8 cellular contexts compared by ENCODE assay signal in the genomic region with DNA sequence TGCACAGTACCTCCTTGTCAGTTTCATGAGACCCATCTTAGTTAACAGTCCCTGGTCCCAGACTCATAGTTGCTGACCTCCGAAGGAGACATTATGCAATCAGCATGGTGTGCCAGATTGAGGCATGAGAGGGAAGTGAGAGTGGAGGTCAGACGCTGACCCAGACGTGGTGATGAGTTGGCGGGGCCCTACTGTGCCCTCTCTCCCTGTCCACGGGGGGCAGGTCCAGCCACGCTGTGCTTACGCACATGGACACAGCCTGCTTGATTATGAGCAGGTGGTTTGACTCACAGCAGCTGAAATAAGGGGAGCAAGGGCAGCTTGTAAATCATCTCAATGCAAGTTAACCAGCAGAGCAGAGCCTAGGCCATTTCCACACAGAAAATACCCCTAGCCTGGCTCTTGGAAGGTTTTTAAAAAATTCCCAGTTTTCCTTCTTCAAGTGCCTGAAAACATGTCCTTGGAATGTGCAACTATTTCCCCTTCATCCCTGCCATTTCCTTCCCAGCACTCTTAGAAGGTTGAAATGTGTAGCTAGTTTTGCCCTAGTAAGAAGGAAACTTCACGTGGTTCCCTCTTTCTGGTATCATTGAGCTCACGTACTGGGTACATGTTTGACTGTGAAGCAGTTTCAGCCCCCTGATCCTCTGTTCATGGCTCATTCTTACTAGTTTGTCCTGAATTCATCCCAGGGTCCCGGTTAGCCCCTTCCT.
DNase-seq lines count a peak whose midpoint lies in the region; ATAC-seq and TF ChIP-seq lines count a peak whose summit lies in the region.

No MANE protein-coding gene starts in this region.

- no peaks in the 10 kb centered on the region for H3K9me3 ChIP-seq in neural progenitor cell (ENCODE audit: low read depth)

- H3K36me3 ChIP-seq in neural progenitor cell, result peaks cover 8% of the 10 kb centered on the region

- H3K27me3 ChIP-seq in neural progenitor cell, result no peaks in the 10 kb centered on the region

- no peak overlapping the region for H3K9ac ChIP-seq in neural progenitor cell

- peak overlapping the region; percentile 17 for H3K27ac Mint-ChIP-seq in activated T-cell treated with anti-CD3 and anti-CD28 coated beads, Interleukin-2, amount 50 U/mL, for 72 hours
- H3K27ac Mint-ChIP-seq in central memory CD8-positive, alpha-beta T cell (ENCODE audit: low read depth), result no peak overlapping the region
- no peak overlapping the region for H3K27ac Mint-ChIP-seq in neural progenitor cell

- no peaks in the 10 kb centered on the region for H3K79me2 ChIP-seq in neural progenitor cell (ENCODE audit: low read depth)

- ATAC-seq in activated T-cell treated with anti-CD3 and anti-CD28 coated beads, Interleukin-2, amount 50 U/mL, for 72 hours (replicated peaks in 1 of 2), result peak; percentile 81 to 82
- peak; percentile 66 for ATAC-seq in HG03354 (IDR thresholded peaks at IDR 0.05; ENCODE audit: poor library complexity, severe bottlenecking, unreplicated experiment)
- ATAC-seq in central memory CD8-positive, alpha-beta T cell (replicated peaks; ENCODE audit: extremely low read depth, poor library complexity, severe bottlenecking), result peak; percentile 24

- H3K4me3 Mint-ChIP-seq in activated T-cell treated with anti-CD3 and anti-CD28 coated beads, Interleukin-2, amount 50 U/mL, for 72 hours, result peak overlapping the region in 1 of 2 donors; percentile 16
- H3K4me3 Mint-ChIP-seq in central memory CD8-positive, alpha-beta T cell, result no peak overlapping the region
- no peak overlapping the region for H3K4me3 Mint-ChIP-seq in neural progenitor cell

- H2AFZ ChIP-seq in neural progenitor cell (replicated peaks), result no peak overlapping the region

- H3K4me3 ChIP-seq in neural progenitor cell, result no peak overlapping the region

- H3K27ac ChIP-seq in neural progenitor cell, result no peak overlapping the region

- H3K4me1 Mint-ChIP-seq in activated T-cell treated with anti-CD3 and anti-CD28 coated beads, Interleukin-2, amount 50 U/mL, for 72 hours (ENCODE audit: low read depth), result peaks cover 29% of the 10 kb centered on the region
- H3K4me1 Mint-ChIP-seq in central memory CD8-positive, alpha-beta T cell, result peaks cover 11% of the 10 kb centered on the region
- H3K4me1 Mint-ChIP-seq in neural progenitor cell, result peaks cover 68% of the 10 kb centered on the region

- H3K36me3 Mint-ChIP-seq in activated T-cell treated with anti-CD3 and anti-CD28 coated beads, Interleukin-2, amount 50 U/mL, for 72 hours (ENCODE audit: insufficient read depth in 2 of 2), result peaks cover 13 to 40% of the 10 kb centered on the region in 2 donors
- H3K36me3 Mint-ChIP-seq in central memory CD8-positive, alpha-beta T cell (ENCODE audit: insufficient read depth), result peaks cover 74% of the 10 kb centered on the region
- peaks cover 17% of the 10 kb centered on the region for H3K36me3 Mint-ChIP-seq in neural progenitor cell

- peaks cover 4% of the 10 kb centered on the region for H4K20me1 ChIP-seq in neural progenitor cell (ENCODE audit: low read depth)

- H3K9me3 Mint-ChIP-seq in activated T-cell treated with anti-CD3 and anti-CD28 coated beads, Interleukin-2, amount 50 U/mL, for 72 hours, result peaks cover 2 to 5% of the 10 kb centered on the region in 2 donors
- H3K9me3 Mint-ChIP-seq in central memory CD8-positive, alpha-beta T cell, result peaks cover 6% of the 10 kb centered on the region
- peaks cover 12% of the 10 kb centered on the region for H3K9me3 Mint-ChIP-seq in neural progenitor cell

- peak overlapping the region; percentile 21 for H3K4me2 ChIP-seq in neural progenitor cell

- no peak for DNase-seq in activated T-cell treated with anti-CD3 and anti-CD28 coated beads, Interleukin-2, amount 50 U/mL, for 72 hours
- no peak for DNase-seq in activated T-cell treated with anti-CD3 and anti-CD28 coated beads for 4 hours
- DNase-seq in central memory CD8-positive, alpha-beta T cell (ENCODE audit: low spot score in 2 of 2), result no peak
- no peak for DNase-seq in neural progenitor cell (ENCODE audit: low spot score)
- no peak for DNase-seq in NCI-H2196 treated with DMSO at 0.1 percent for 48 hours (lab: John Stamatoyannopoulos, UW; ENCODE audit: unreplicated experiment)
- no peak for DNase-seq in amniotic stem cell (lab: John Stamatoyannopoulos, UW)
- DNase-seq in DMS53 (lab: John Stamatoyannopoulos, UW), result no peak

- no peaks in the 10 kb centered on the region for H3F3A ChIP-seq in neural progenitor cell (ENCODE audit: low read depth)

- H3K4me1 ChIP-seq in neural progenitor cell, result peaks cover 24% of the 10 kb centered on the region

- no peaks in the 10 kb centered on the region for H3K27me3 Mint-ChIP-seq in activated T-cell treated with anti-CD3 and anti-CD28 coated beads, Interleukin-2, amount 50 U/mL, for 72 hours (ENCODE audit: low read depth)
- no peaks in the 10 kb centered on the region for H3K27me3 Mint-ChIP-seq in central memory CD8-positive, alpha-beta T cell
- H3K27me3 Mint-ChIP-seq in neural progenitor cell (ENCODE audit: insufficient read depth, low read depth), result peaks cover 12% of the 10 kb centered on the region

- TF ChIP-seq CTCF in neural progenitor cell (IDR thresholded peaks at IDR 0.05), result no peak

Comparison
In these comparisons a context has a peak if more than half of its experiments do, and no peak if none do; other contexts are left out.
1. ATAC-seq: peak in every context shown above with its lines; median percentile 82 in activated T-cell treated with anti-CD3 and anti-CD28 coated beads, Interleukin-2, amount 50 U/mL, for 72 hours; 66 in HG03354; 24 in central memory CD8-positive, alpha-beta T cell.